Comparison of ENCODE assay signal across 1 cellular context in genomic region chr11:93773045-93773477, GRCh38.
TF ChIP-seq lines count a peak whose summit lies in the region.

No MANE protein-coding gene starts in this region.

TF ChIP-seq in HepG2, 621 proteins besides CTCF, POLR2A, EP300 and RAD21 (continued from another document and continues in another):
- TF ChIP-seq ZNF609 (CRISPR knock-in tag; IDR thresholded peaks at IDR 0.05; ENCODE audit: borderline replicate concordance) = peak; percentile 64; the same call in 1 of the 2 replicates
- peak; percentile 90; the same call in 1 of the 2 replicates for TF ChIP-seq TOE1 (CRISPR knock-in tag; IDR thresholded peaks at IDR 0.05)
- no peak for TF ChIP-seq ATF1 (CRISPR knock-in tag; IDR thresholded peaks at IDR 0.05)
- no peak for TF ChIP-seq ZNF704 (CRISPR knock-in tag; IDR thresholded peaks at IDR 0.05; ENCODE audit: borderline replicate concordance)
- TF ChIP-seq ZSCAN25 (CRISPR knock-in tag; IDR thresholded peaks at IDR 0.05) = 0 out of 2 replicates have a peak, but pooled peaks have one; percentile 55
- TF ChIP-seq MXI1 (IDR thresholded peaks at IDR 0.05; ENCODE audit: borderline replicate concordance, low read depth, low read length) = no peak; the same call in 2 of the 3 replicates
- TF ChIP-seq ZNF574 (CRISPR knock-in tag; IDR thresholded peaks at IDR 0.05) = peak; percentile 72
- no peak for TF ChIP-seq SAFB2 (CRISPR knock-in tag; IDR thresholded peaks at IDR 0.05; ENCODE audit: borderline replicate concordance, low read depth)
- TF ChIP-seq ZNF549 (CRISPR knock-in tag; IDR thresholded peaks at IDR 0.05) = no peak
- 0 out of 2 replicates have a peak, but pooled peaks have one; percentile 67 for TF ChIP-seq ARHGAP35 (CRISPR knock-in tag; IDR thresholded peaks at IDR 0.05; ENCODE audit: borderline replicate concordance)
- peak; percentile 95 for TF ChIP-seq RXRA (CRISPR knock-in tag; IDR thresholded peaks at IDR 0.05)
- no peak for TF ChIP-seq ZFYVE20 (CRISPR knock-in tag; IDR thresholded peaks at IDR 0.05; ENCODE audit: borderline replicate concordance, low read depth)
- 0 out of 2 replicates have a peak, but pooled peaks have one; percentile 45 for TF ChIP-seq ZNF746 (CRISPR knock-in tag; IDR thresholded peaks at IDR 0.05)
- no peak for TF ChIP-seq ZSCAN12 (CRISPR knock-in tag; IDR thresholded peaks at IDR 0.05)
- TF ChIP-seq ZNF496 (CRISPR knock-in tag; IDR thresholded peaks at IDR 0.05; ENCODE audit: insufficient replicate concordance) = no peak
- peak; percentile 71 for TF ChIP-seq FOXP4 (CRISPR knock-in tag; IDR thresholded peaks at IDR 0.05)
- peak; percentile 84; the same call in 1 of the 2 replicates for TF ChIP-seq ZNF232 (CRISPR knock-in tag; IDR thresholded peaks at IDR 0.05; ENCODE audit: borderline replicate concordance)
- 0 out of 2 replicates have a peak, but pooled peaks have one; percentile 66 for TF ChIP-seq ZNF563 (CRISPR knock-in tag; IDR thresholded peaks at IDR 0.05)
- no peak for TF ChIP-seq MYC (CRISPR knock-in tag; IDR thresholded peaks at IDR 0.05; ENCODE audit: borderline replicate concordance)
- TF ChIP-seq ZNF841 (CRISPR knock-in tag; IDR thresholded peaks at IDR 0.05; ENCODE audit: borderline replicate concordance) = peak; percentile 50; the same call in 1 of the 2 replicates
- peak; percentile 96 for TF ChIP-seq EHMT2 (IDR thresholded peaks at IDR 0.05; ENCODE audit: borderline replicate concordance, low read depth, low read length)
- TF ChIP-seq ZNF687 (CRISPR knock-in tag; IDR thresholded peaks at IDR 0.05) = peak; percentile 70
- TF ChIP-seq TEAD3 (CRISPR knock-in tag; optimal IDR thresholded peaks at IDR 0.05; ENCODE audit: borderline replicate concordance) = peak; percentile 28
- TF ChIP-seq ZNF556 (CRISPR knock-in tag; IDR thresholded peaks at IDR 0.05; ENCODE audit: borderline replicate concordance) = peak; percentile 85; the same call in 1 of the 2 replicates
- 0 out of 2 replicates have a peak, but pooled peaks have one; percentile 6 for TF ChIP-seq HINFP (CRISPR knock-in tag; IDR thresholded peaks at IDR 0.05; ENCODE audit: low read depth)
- peak; percentile 29; the same call in 1 of the 2 replicates for TF ChIP-seq ZBTB44 (CRISPR knock-in tag; IDR thresholded peaks at IDR 0.05)
- TF ChIP-seq NFKBIZ (CRISPR knock-in tag; IDR thresholded peaks at IDR 0.05) = 0 out of 2 replicates have a peak, but pooled peaks have one; percentile 68
- TF ChIP-seq SOX5 (CRISPR knock-in tag; IDR thresholded peaks at IDR 0.05; ENCODE audit: borderline replicate concordance) = peak; percentile 80; the same call in 1 of the 2 replicates
- peak; percentile 82; the same call in 1 of the 2 replicates for TF ChIP-seq TIGD3 (CRISPR knock-in tag; IDR thresholded peaks at IDR 0.05; ENCODE audit: borderline replicate concordance)
- TF ChIP-seq ZBTB39 (CRISPR knock-in tag; IDR thresholded peaks at IDR 0.05) = peak; percentile 63; the same call in 1 of the 2 replicates
- TF ChIP-seq ZNF34 (CRISPR knock-in tag; IDR thresholded peaks at IDR 0.05; ENCODE audit: borderline replicate concordance) = no peak
